ENCODE assay signal across 9 cellular contexts in genomic region chr6:109349419-109349987, GRCh38. TPM values are rescaled to one million over a fixed set of nuclear protein-coding genes. Genes with fewer than 3 reads are reported as not detected.
A peak's percentile ranks its signal among the peaks of the same experiment; 100 is the strongest.
DNase-seq lines count a peak whose midpoint lies in the region; ATAC-seq and TF ChIP-seq lines count a peak whose summit lies in the region.
"Had no signal": no experiment of that assay in that cellular context is flagged by ENCODE, and none has a peak within 500 bp of the region (broad histone marks: within the 10 kb centered on the region; RNA-seq: fewer than 3 reads in every experiment).

No MANE protein-coding gene starts in this region.

- H3K4me2 ChIP-seq in Loucy (ENCODE audit: low read depth, low read length, poor library complexity, severe bottlenecking) = peak overlapping the region; percentile 3

- no peaks in the 10 kb centered on the region for H3K9me3 Mint-ChIP-seq in activated naive CD4-positive, alpha-beta T cell treated with anti-CD3 and anti-CD28 coated beads for 36 hours

- H3K4me1 Mint-ChIP-seq in activated naive CD4-positive, alpha-beta T cell treated with anti-CD3 and anti-CD28 coated beads for 36 hours (ENCODE audit: low read depth) = no peaks in the 10 kb centered on the region

- no peaks in the 10 kb centered on the region for H3K36me3 ChIP-seq in Loucy (ENCODE audit: insufficient read depth, low read length)
- peaks cover 4% of the 10 kb centered on the region for H3K36me3 ChIP-seq in adipocyte (ENCODE audit: control insufficient read depth, insufficient read depth, low read length, severe bottlenecking)

- no peaks in the 10 kb centered on the region for H3K27me3 Mint-ChIP-seq in activated naive CD4-positive, alpha-beta T cell treated with anti-CD3 and anti-CD28 coated beads for 36 hours (ENCODE audit: low read depth)

- intact Hi-C loops in activated naive CD4-positive, alpha-beta T cell treated with anti-CD3 and anti-CD28 coated beads for 36 hours (cut with micrococcal nuclease) = no loop called here

- H3K9me2 ChIP-seq in Loucy (replicated peaks; ENCODE audit: low read depth, low read length) = no peaks in the 10 kb centered on the region

- H3K9ac ChIP-seq in Loucy (ENCODE audit: low read depth, low read length, poor library complexity, severe bottlenecking) = no peak overlapping the region
- H3K9ac ChIP-seq in adipocyte (ENCODE audit: low read length) = no peak overlapping the region

- no peak overlapping the region for H3K27ac ChIP-seq in AG04450 (ENCODE audit: low read depth, low read length)

- H2AFZ ChIP-seq in Loucy (ENCODE audit: low read length) = no peak overlapping the region

- H3K27me3 ChIP-seq in AG04450 (ENCODE audit: control insufficient read depth, insufficient read depth, low read length) = no peaks in the 10 kb centered on the region
- no peaks in the 10 kb centered on the region for H3K27me3 ChIP-seq in Loucy (ENCODE audit: insufficient read depth, low read length, poor library complexity, severe bottlenecking)
- H3K27me3 ChIP-seq in adipocyte (replicated peaks; ENCODE audit: control insufficient read depth, insufficient read depth, low read length) = no peaks in the 10 kb centered on the region

- H3K27ac Mint-ChIP-seq in activated naive CD4-positive, alpha-beta T cell treated with anti-CD3 and anti-CD28 coated beads for 36 hours = no peak overlapping the region

- H3K4me3 ChIP-seq in AG04450 (ENCODE audit: low read depth, low read length) (no peak overlapping the region), Loucy (ENCODE audit: low read length, poor library complexity, severe bottlenecking) (no peak overlapping the region), adipocyte (ENCODE audit: low read length) (no peak overlapping the region)

- DNase-seq in AG04450 (ENCODE audit: low read depth, low spot score) (peak; percentile 27), adipocyte (ENCODE audit: low read depth) (peak; percentile 52), iris pigment epithelial cell (ENCODE audit: low read depth) (peak; percentile 89), NOMO-1 treated with DMSO at 0.1 percent for 48 hours (lab: John Stamatoyannopoulos, UW; ENCODE audit: unreplicated experiment) (no peak), A172 (ENCODE audit: low spot score) (no peak)
- no peak for DNase-seq in activated naive CD4-positive, alpha-beta T cell treated with anti-CD3 and anti-CD28 coated beads for 36 hours
- DNase-seq: DND-41 had no signal

- no peak for TF ChIP-seq CTCF in AG04450 (IDR thresholded peaks at IDR 0.05; ENCODE audit: low read depth, low read length)
- no peak for TF ChIP-seq CTCF in Loucy (conservative IDR thresholded peaks at IDR 0.05; ENCODE audit: low read length)

- H3K9me3 ChIP-seq in AG04450 (ENCODE audit: control insufficient read depth, insufficient read depth, low read length) = no peaks in the 10 kb centered on the region
- no peaks in the 10 kb centered on the region for H3K9me3 ChIP-seq in Loucy (ENCODE audit: insufficient read depth, low read depth, low read length)
- no peaks in the 10 kb centered on the region for H3K9me3 ChIP-seq in adipocyte (ENCODE audit: control insufficient read depth, low read length)

- no peak for ATAC-seq in HG02588 (IDR thresholded peaks at IDR 0.05; ENCODE audit: unreplicated experiment)

- H3K36me3 Mint-ChIP-seq in activated naive CD4-positive, alpha-beta T cell treated with anti-CD3 and anti-CD28 coated beads for 36 hours (ENCODE audit: low read depth) = peaks cover 6% of the 10 kb centered on the region

- no peaks in the 10 kb centered on the region for H4K20me1 ChIP-seq in Loucy (ENCODE audit: insufficient read depth, low read length, poor library complexity, severe bottlenecking)

- H3K4me1 ChIP-seq in Loucy (ENCODE audit: insufficient read depth, low read length, poor library complexity, severe bottlenecking) = peaks cover 21% of the 10 kb centered on the region
- H3K4me1 ChIP-seq in adipocyte (ENCODE audit: control insufficient read depth, insufficient read depth, low read length) = peaks cover 27% of the 10 kb centered on the region

- H3K4me3 Mint-ChIP-seq in activated naive CD4-positive, alpha-beta T cell treated with anti-CD3 and anti-CD28 coated beads for 36 hours = no peak overlapping the region

- CTCF ChIA-PET in AG04450 (lab: Charles Lee) = interaction anchor here (0.7 to 1.1 kb wide), 2 partner anchors 14 to 33 kb away, joined by 3 read pairs; partner anchors contain the start of gene CD164
- CTCF ChIA-PET in activated naive CD4-positive, alpha-beta T cell treated with anti-CD3 and anti-CD28 coated beads for 36 hours (lab: Charles Lee) = no interaction called here

- H3F3A ChIP-seq in Loucy (ENCODE audit: low read depth) = no peaks in the 10 kb centered on the region

- POLR2A ChIA-PET in AG04450 (lab: Yijun Ruan, JAX) = no interaction called here

- no peaks in the 10 kb centered on the region for H3K79me2 ChIP-seq in Loucy (ENCODE audit: insufficient read depth, low read length)

RNA-seq across cellular contexts. Expression of gene CD164, which starts 32.8 kb away (rescaled TPM):
- polyA plus RNA-seq in AG04450 (2011; rRNA removed) = 344 and 383 TPM in 2 replicates
- 292 and 328 TPM in 2 replicates for polyA minus RNA-seq in AG04450 (2011; rRNA and poly(A)+ RNA removed)
- 100 to 1,000 TPM; 177 to 180 TPM for total RNA-seq in activated naive CD4-positive, alpha-beta T cell treated with anti-CD3 and anti-CD28 coated beads for 36 hours
- total RNA-seq in A172 (2014; rRNA removed; shearing (Covaris generic)) = 140 and 193 TPM in 2 replicates

Comparison
In these comparisons a context has a peak if more than half of its experiments do, and no peak if none do; other contexts are left out.
1. DNase-seq: peak in AG04450 (single experiment), adipocyte (single experiment) and iris pigment epithelial cell (single experiment); none in activated naive CD4-positive, alpha-beta T cell treated with anti-CD3 and anti-CD28 coated beads for 36 hours (single experiment), NOMO-1 treated with DMSO at 0.1 percent for 48 hours (single experiment) and A172 (single experiment).